ENCODE assay signal across 11 cellular contexts in the genomic region with DNA sequence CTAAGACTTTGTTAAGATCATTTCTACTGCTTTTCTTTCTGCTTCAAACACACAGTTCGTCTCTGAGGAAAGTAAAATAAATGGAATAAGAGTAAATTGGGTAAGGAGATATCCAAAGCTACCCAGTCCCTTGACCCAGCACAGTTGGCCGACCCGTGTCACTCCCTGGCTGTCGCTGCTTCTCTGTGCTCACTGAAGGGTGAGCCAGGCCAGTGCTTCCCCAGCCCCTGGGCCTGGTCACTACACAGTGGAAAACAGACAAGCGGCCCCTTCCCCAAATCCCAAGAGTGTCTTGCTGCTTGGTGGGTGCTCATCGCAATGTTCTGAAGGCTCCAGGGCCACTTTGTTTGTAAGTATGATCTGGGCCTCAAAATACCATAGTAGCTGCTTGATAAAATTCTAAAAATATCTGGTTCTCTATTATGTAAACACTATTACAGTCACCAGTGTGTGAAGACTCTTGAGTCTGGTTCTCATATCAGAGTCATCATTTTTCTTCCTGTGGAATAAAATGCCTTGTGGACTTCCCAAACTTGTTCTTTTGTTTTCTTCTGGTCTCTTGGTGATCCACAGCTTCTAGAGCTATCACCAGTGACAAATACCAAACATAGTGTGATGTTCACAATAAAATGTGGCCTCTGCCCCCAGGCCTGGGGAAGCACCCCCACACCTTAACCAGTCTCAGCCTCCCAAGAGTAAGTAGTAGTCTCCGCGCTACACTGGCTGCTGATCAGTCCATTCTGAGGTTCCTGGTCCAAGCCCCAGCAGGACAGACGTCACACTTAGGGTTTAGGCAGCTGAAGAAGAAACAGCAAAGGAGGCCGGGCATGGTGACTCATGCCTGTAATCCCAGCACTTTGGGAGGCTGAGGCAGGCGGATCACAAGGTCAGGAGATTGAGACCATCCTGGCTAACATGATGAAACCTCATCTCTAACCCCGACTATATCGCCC.
DNase-seq lines count a peak whose midpoint lies in the region; ATAC-seq and TF ChIP-seq lines count a peak whose summit lies in the region.
"Had no signal": no experiment of that assay in that cellular context is flagged by ENCODE, and none has a peak within 500 bp of the region (broad histone marks: within the 10 kb centered on the region; RNA-seq: fewer than 3 reads in every experiment).

No MANE protein-coding gene starts in this region.

- no peak for TF ChIP-seq RAD21 in HCT116 (IDR thresholded peaks at IDR 0.05; ENCODE audit: low read depth)

- H3K27ac Mint-ChIP-seq in activated T-helper 17 cell treated with anti-CD3 and anti-CD28 coated beads, Interleukin-2, amount 50 U/mL, for 72 hours, result peak overlapping the region; percentile 99
- no peak overlapping the region for H3K27ac Mint-ChIP-seq in stimulated activated memory B cell treated with anti-CD40 and anti-IgM and Interleukin-4, amounts not matched to agents 10 μg/mL and 1 μg/mL and 100 μg/mL, for 72 hours

- H3K4me2 ChIP-seq in HCT116 (ENCODE audit: low read length), result peak overlapping the region; percentile 52

- H3K9me2 ChIP-seq in HCT116 (ENCODE audit: insufficient read depth), result no peaks in the 10 kb centered on the region

- no peak for TF ChIP-seq CTCF in HCT116 (IDR thresholded peaks at IDR 0.05 in 2 of 3, conservative IDR thresholded peaks at IDR 0.05 in 1 of 3; ENCODE audit: borderline replicate concordance in 1 of 3, insufficient read depth in 1 of 3, low read depth in 2 of 3, low read length in 2 of 3)

- TF ChIP-seq POLR2A in HCT116 (IDR thresholded peaks at IDR 0.05; ENCODE audit: borderline replicate concordance, extremely low read depth, insufficient read depth, insufficient read length), result no peak

- H3K9me3 ChIP-seq in HCT116 (ENCODE audit: control insufficient read depth in 1 of 2, insufficient read depth in 1 of 2, low read depth in 1 of 2, low read length in 2 of 2) (no peaks in the 10 kb centered on the region), skeletal muscle tissue (ENCODE audit: control insufficient read depth in 3 of 3, low read length in 3 of 3) (no peaks in the 10 kb centered on the region)

- CTCF ChIA-PET in HCT116 (lab: Charles Lee), result no interaction called here

- POLR2A ChIA-PET in HCT116 (lab: Charles Lee), result no interaction called here

- H3K9me3 Mint-ChIP-seq in activated T-helper 17 cell treated with anti-CD3 and anti-CD28 coated beads, Interleukin-2, amount 50 U/mL, for 72 hours, result no peaks in the 10 kb centered on the region
- no peaks in the 10 kb centered on the region for H3K9me3 Mint-ChIP-seq in stimulated activated memory B cell treated with anti-CD40 and anti-IgM and Interleukin-4, amounts not matched to agents 10 μg/mL and 1 μg/mL and 100 μg/mL, for 72 hours

- H3K4me3 ChIP-seq in HCT116 (replicated peaks in 1 of 2; ENCODE audit: low read depth in 1 of 2, low read length in 2 of 2) (no peak overlapping the region), skeletal muscle tissue (ENCODE audit: low read length in 3 of 3) (peak overlapping the region in 1 of 3 donors; percentile 12)

- H4K20me1 ChIP-seq in HCT116 (ENCODE audit: insufficient read depth), result no peaks in the 10 kb centered on the region

- peaks cover 23% of the 10 kb centered on the region for H3K36me3 Mint-ChIP-seq in activated T-helper 17 cell treated with anti-CD3 and anti-CD28 coated beads, Interleukin-2, amount 50 U/mL, for 72 hours (ENCODE audit: low read depth)
- H3K36me3 Mint-ChIP-seq in stimulated activated memory B cell treated with anti-CD40 and anti-IgM and Interleukin-4, amounts not matched to agents 10 μg/mL and 1 μg/mL and 100 μg/mL, for 72 hours, result peaks cover 44% of the 10 kb centered on the region

- H3K9ac ChIP-seq in HCT116 (ENCODE audit: low read length) (no peak overlapping the region), skeletal muscle tissue (ENCODE audit: low read depth in 1 of 3, low read length in 3 of 3) (peak overlapping the region in 1 of 3 donors; percentile 16)

- no peaks in the 10 kb centered on the region for H3K27me3 ChIP-seq in HCT116 (ENCODE audit: insufficient read depth, low read length)
- H3K27me3 ChIP-seq in skeletal muscle tissue (ENCODE audit: control insufficient read depth in 3 of 3, insufficient read depth in 3 of 3, low read length in 3 of 3), result no peaks in the 10 kb centered on the region

- H3K27ac ChIP-seq in HCT116 (ENCODE audit: low read depth, low read length) (no peak overlapping the region), skeletal muscle tissue (ENCODE audit: low read depth, low read length) (peak overlapping the region; percentile 62)

- H3K79me2 ChIP-seq in HCT116 (ENCODE audit: insufficient read depth, low read length), result no peaks in the 10 kb centered on the region

- H3K4me1 ChIP-seq in HCT116 (ENCODE audit: control insufficient read depth in 1 of 2, insufficient read depth in 2 of 2, low read length in 2 of 2) (peaks cover 10 to 35% of the 10 kb centered on the region in 2 experiments), skeletal muscle tissue (ENCODE audit: control insufficient read depth in 3 of 3, insufficient read depth in 3 of 3, low read length in 3 of 3) (peaks cover 23 to 38% (median 31%) of the 10 kb centered on the region in 3 donors)

- H3K4me3 Mint-ChIP-seq in activated T-helper 17 cell treated with anti-CD3 and anti-CD28 coated beads, Interleukin-2, amount 50 U/mL, for 72 hours, result peak overlapping the region; percentile 93
- H3K4me3 Mint-ChIP-seq in stimulated activated memory B cell treated with anti-CD40 and anti-IgM and Interleukin-4, amounts not matched to agents 10 μg/mL and 1 μg/mL and 100 μg/mL, for 72 hours, result no peak overlapping the region

- RAD21 ChIA-PET in HCT116 (lab: Charles Lee; ENCODE audit: low non-redundant PET in 1 of 2, low total read pairs in 2 of 2, uncharacterized antibody in 2 of 2, unreplicated experiment in 2 of 2), result no interaction called here

- no peaks in the 10 kb centered on the region for H3K27me3 Mint-ChIP-seq in activated T-helper 17 cell treated with anti-CD3 and anti-CD28 coated beads, Interleukin-2, amount 50 U/mL, for 72 hours
- no peaks in the 10 kb centered on the region for H3K27me3 Mint-ChIP-seq in stimulated activated memory B cell treated with anti-CD40 and anti-IgM and Interleukin-4, amounts not matched to agents 10 μg/mL and 1 μg/mL and 100 μg/mL, for 72 hours

- H3K4me1 Mint-ChIP-seq in activated T-helper 17 cell treated with anti-CD3 and anti-CD28 coated beads, Interleukin-2, amount 50 U/mL, for 72 hours, result peaks cover 29% of the 10 kb centered on the region
- H3K4me1 Mint-ChIP-seq in stimulated activated memory B cell treated with anti-CD40 and anti-IgM and Interleukin-4, amounts not matched to agents 10 μg/mL and 1 μg/mL and 100 μg/mL, for 72 hours, result peaks cover 5% of the 10 kb centered on the region

- DNase-seq in HCT116 (ENCODE audit: low read depth, low spot score) (no peak), left cardiac atrium (no peak), cerebellum (ENCODE audit: low spot score) (no peak)
- DNase-seq: activated CD4-positive, alpha-beta T cell treated with anti-CD3 and anti-CD28 coated beads, Interleukin-2, amount 50 U/mL, for 48 hours; effector CD4-positive, alpha-beta T cell; kidney glomerular epithelial cell had no signal

- no peak overlapping the region for H2AFZ ChIP-seq in HCT116 (ENCODE audit: low read depth, low read length, poor library complexity, severe bottlenecking)

- intact Hi-C loops in HCT116 (cut with micrococcal nuclease), result no loop called here
- intact Hi-C loops in left cardiac atrium (cut with DNase I), result no loop called here

- H3K36me3 ChIP-seq in HCT116 (ENCODE audit: control insufficient read depth in 1 of 2, insufficient read depth in 2 of 2, low read length in 2 of 2) (no peaks in the 10 kb centered on the region), skeletal muscle tissue (ENCODE audit: control insufficient read depth in 3 of 3, insufficient read depth in 3 of 3, low read length in 3 of 3) (peaks cover 7 to 16% (median 10%) of the 10 kb centered on the region in 3 donors)

- BruUV-seq in HCT116 (replicated peaks; lab: Mats Ljungman, UMichigan), result no TSS peak

- ATAC-seq in HCT116 (peak; percentile 76), left cardiac atrium (peak; percentile 29 to 62), GM21825 (IDR thresholded peaks at IDR 0.05; ENCODE audit: unreplicated experiment) (no peak), HG03520 (IDR thresholded peaks at IDR 0.05; ENCODE audit: unreplicated experiment) (no peak)
- no peak for ATAC-seq in activated T-helper 17 cell treated with anti-CD3 and anti-CD28 coated beads, Interleukin-2, amount 50 U/mL, for 72 hours (replicated peaks)
- ATAC-seq in stimulated activated memory B cell treated with anti-CD40 and anti-IgM and Interleukin-4, amounts not matched to agents 10 μg/mL and 1 μg/mL and 100 μg/mL, for 72 hours, result no peak

TF ChIP-seq in HCT116, 20 proteins besides CTCF, POLR2A, EP300 and RAD21 (continues in another document):
- TF ChIP-seq YY1 (IDR thresholded peaks at IDR 0.05; ENCODE audit: extremely low read depth, insufficient replicate concordance, low read depth, low read length) (no peak), FOSL1 (IDR thresholded peaks at IDR 0.05; ENCODE audit: low read depth) (peak; percentile 23; the same call in 1 of the 2 replicates), CEBPB (IDR thresholded peaks at IDR 0.05; ENCODE audit: low read depth) (no peak), SP1 (IDR thresholded peaks at IDR 0.05; ENCODE audit: low read depth) (no peak), CBX3 (IDR thresholded peaks at IDR 0.05; ENCODE audit: low read depth) (no peak), SRF (IDR thresholded peaks at IDR 0.05; ENCODE audit: low read depth) (no peak), SIN3A (IDR thresholded peaks at IDR 0.05; ENCODE audit: low read depth) (no peak)
- TF ChIP-seq, protein P1, sequence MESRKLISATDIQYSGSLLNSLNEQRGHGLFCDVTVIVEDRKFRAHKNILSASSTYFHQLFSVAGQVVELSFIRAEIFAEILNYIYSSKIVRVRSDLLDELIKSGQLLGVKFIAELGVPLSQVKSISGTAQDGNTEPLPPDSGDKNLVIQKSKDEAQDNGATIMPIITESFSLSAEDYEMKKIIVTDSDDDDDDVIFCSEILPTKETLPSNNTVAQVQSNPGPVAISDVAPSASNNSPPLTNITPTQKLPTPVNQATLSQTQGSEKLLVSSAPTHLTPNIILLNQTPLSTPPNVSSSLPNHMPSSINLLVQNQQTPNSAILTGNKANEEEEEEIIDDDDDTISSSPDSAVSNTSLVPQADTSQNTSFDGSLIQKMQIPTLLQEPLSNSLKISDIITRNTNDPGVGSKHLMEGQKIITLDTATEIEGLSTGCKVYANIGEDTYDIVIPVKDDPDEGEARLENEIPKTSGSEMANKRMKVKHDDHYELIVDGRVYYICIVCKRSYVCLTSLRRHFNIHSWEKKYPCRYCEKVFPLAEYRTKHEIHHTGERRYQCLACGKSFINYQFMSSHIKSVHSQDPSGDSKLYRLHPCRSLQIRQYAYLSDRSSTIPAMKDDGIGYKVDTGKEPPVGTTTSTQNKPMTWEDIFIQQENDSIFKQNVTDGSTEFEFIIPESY (IDR thresholded peaks at IDR 0.05; ENCODE audit: extremely low read depth, insufficient replicate concordance, low read length), result no peak
- TF ChIP-seq, protein P2, sequence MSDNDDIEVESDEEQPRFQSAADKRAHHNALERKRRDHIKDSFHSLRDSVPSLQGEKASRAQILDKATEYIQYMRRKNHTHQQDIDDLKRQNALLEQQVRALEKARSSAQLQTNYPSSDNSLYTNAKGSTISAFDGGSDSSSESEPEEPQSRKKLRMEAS (IDR thresholded peaks at IDR 0.05), result no peak

Comparison
In these comparisons a context has a peak if more than half of its experiments do, and no peak if none do; other contexts are left out.
1. ATAC-seq: peak in HCT116 (single experiment) and left cardiac atrium (2 of 2); none in activated T-helper 17 cell treated with anti-CD3 and anti-CD28 coated beads, Interleukin-2, amount 50 U/mL, for 72 hours (single experiment), stimulated activated memory B cell treated with anti-CD40 and anti-IgM and Interleukin-4, amounts not matched to agents 10 μg/mL and 1 μg/mL and 100 μg/mL, for 72 hours (single experiment), GM21825 (single experiment) and HG03520 (single experiment).